Comparison of ENCODE assay signal across 28 cellular contexts in the genomic region with DNA sequence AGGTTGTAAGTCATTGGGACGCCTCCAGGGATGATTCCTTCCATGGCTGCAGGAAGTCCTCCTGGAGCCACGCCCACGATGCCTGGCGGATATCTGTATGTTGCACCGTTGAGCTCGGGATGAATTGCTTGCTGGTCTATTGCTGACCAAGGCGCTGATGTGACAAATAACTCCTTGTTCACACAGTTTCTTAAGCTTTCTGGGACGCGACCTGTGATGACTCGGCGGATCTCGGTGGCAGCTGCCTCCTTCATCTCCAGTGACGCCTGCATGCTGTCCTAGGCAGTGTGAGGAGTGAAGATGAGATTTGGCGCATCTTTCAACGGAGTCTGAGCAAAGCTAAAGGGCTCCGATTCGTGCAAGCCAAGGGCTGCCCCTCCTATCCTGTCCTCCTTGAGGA.
"Had no signal": no experiment of that assay in that cellular context is flagged by ENCODE, and none has a peak within 500 bp of the region (broad histone marks: within the 10 kb centered on the region; RNA-seq: fewer than 3 reads in every experiment).

No MANE protein-coding gene starts in this region.

- H3K4me3 Mint-ChIP-seq: activated CD4-positive, alpha-beta memory T cell treated with anti-CD3 and anti-CD28 coated beads for 36 hours; activated CD4-positive, alpha-beta T cell treated with anti-CD3 and anti-CD28 coated beads for 36 hours; activated CD4-positive, alpha-beta T cell treated with anti-CD3 and anti-CD28 coated beads, Interleukin-2, amount 10 ng/mL, durations not matched to agents 24 days and 14 days; activated CD8-positive, alpha-beta memory T cell treated with anti-CD3 and anti-CD28 coated beads, Interleukin-2, amount 10 ng/mL, durations not matched to agents 7 days and 5 days; activated CD8-positive, alpha-beta T cell treated with anti-CD3 and anti-CD28 coated beads, Interleukin-2, amount 10 ng/mL, durations not matched to agents 7 days and 5 days; activated naive CD8-positive, alpha-beta T cell treated with anti-CD3 and anti-CD28 coated beads, Interleukin-2, amount 10 ng/mL, durations not matched to agents 7 days and 5 days; activated T-helper 17 cell treated with anti-CD3 and anti-CD28 coated beads, Interleukin-2, amount 50 U/mL, for 72 hours; brain had no signal

- H3K27me3 ChIP-seq: ascending aorta, colonic mucosa, esophagus squamous epithelium, gastroesophageal sphincter, heart right ventricle, hepatocyte had no signal

- H3K36me3 ChIP-seq: ascending aorta, colonic mucosa, esophagus squamous epithelium, gastroesophageal sphincter, heart right ventricle had no signal

- H3K79me2 ChIP-seq: hepatocyte had no signal

- H3K36me3 Mint-ChIP-seq: activated naive CD8-positive, alpha-beta T cell treated with anti-CD3 and anti-CD28 coated beads, Interleukin-2, amount 10 ng/mL, durations not matched to agents 7 days and 5 days had no signal

- H3K9me3 ChIP-seq: colonic mucosa had no signal

- H2AFZ ChIP-seq: hepatocyte had no signal

- H3K4me2 ChIP-seq: hepatocyte had no signal

- H3K4me1 Mint-ChIP-seq: activated CD4-positive, alpha-beta T cell treated with anti-CD3 and anti-CD28 coated beads for 36 hours; activated CD4-positive, alpha-beta T cell treated with anti-CD3 and anti-CD28 coated beads, Interleukin-2, amount 10 ng/mL, durations not matched to agents 24 days and 14 days; activated CD8-positive, alpha-beta memory T cell treated with anti-CD3 and anti-CD28 coated beads, Interleukin-2, amount 10 ng/mL, durations not matched to agents 7 days and 5 days; activated naive CD8-positive, alpha-beta T cell treated with anti-CD3 and anti-CD28 coated beads, Interleukin-2, amount 10 ng/mL, durations not matched to agents 7 days and 5 days; activated T-helper 17 cell treated with anti-CD3 and anti-CD28 coated beads, Interleukin-2, amount 50 U/mL, for 72 hours; brain had no signal

- DNase-seq: activated CD4-positive, alpha-beta memory T cell treated with anti-CD3 and anti-CD28 coated beads for 36 hours; activated CD4-positive, alpha-beta T cell treated with anti-CD3 and anti-CD28 coated beads for 36 hours; activated CD4-positive, alpha-beta T cell treated with anti-CD3 and anti-CD28 coated beads, Interleukin-2, amount 10 ng/mL, durations not matched to agents 24 days and 14 days; activated CD4-positive, CD25-positive, alpha-beta regulatory T cell; activated CD4-positive, CD25-positive, alpha-beta regulatory T cell treated with anti-CD3 and anti-CD28 coated beads, Interleukin-2, amount 50 U/mL, for 72 hours; activated CD8-positive, alpha-beta memory T cell treated with anti-CD3 and anti-CD28 coated beads, Interleukin-2, amount 10 ng/mL, durations not matched to agents 7 days and 5 days; activated CD8-positive, alpha-beta memory T cell treated with anti-CD3 and anti-CD28 coated beads, Interleukin-2, amount 50 U/mL, for 4 hours; activated CD8-positive, alpha-beta T cell treated with anti-CD3 and anti-CD28 coated beads, Interleukin-2, amount 10 ng/mL, durations not matched to agents 7 days and 5 days; activated effector memory CD4-positive, alpha-beta T cell treated with Interleukin-2 at 50 U/mL for 16 hours; activated gamma-delta T cell treated with Interleukin-2 at 50 U/mL for 16 hours; activated naive CD4-positive, alpha-beta T cell treated with Interleukin-2 at 50 U/mL for 16 hours; activated naive CD8-positive, alpha-beta T cell treated with anti-CD3 and anti-CD28 coated beads, Interleukin-2, amount 10 ng/mL, durations not matched to agents 7 days and 5 days; activated T-cell treated with anti-CD3 and anti-CD28 coated beads, Interleukin-2, amount 50 U/mL, for 1 hour; colonic mucosa; effector CD8-positive, alpha-beta T cell; esophagus squamous epithelium; foreskin melanocyte; heart right ventricle; T-helper 2 cell had no signal

- FAIRE-seq: endometrium, endothelial cell of umbilical vein had no signal

- H3K27ac ChIP-seq: ascending aorta, colonic mucosa, epithelial cell of prostate, esophagus squamous epithelium, gastroesophageal sphincter, heart right ventricle, hepatocyte had no signal

- ATAC-seq: activated CD4-positive, alpha-beta T cell treated with anti-CD3 and anti-CD28 coated beads for 36 hours; activated CD8-positive, alpha-beta memory T cell treated with anti-CD3 and anti-CD28 coated beads, Interleukin-2, amount 10 ng/mL, durations not matched to agents 7 days and 5 days; activated CD8-positive, alpha-beta T cell treated with anti-CD3 and anti-CD28 coated beads, Interleukin-2, amount 10 ng/mL, durations not matched to agents 7 days and 5 days; activated naive CD4-positive, alpha-beta T cell treated with anti-CD3 and anti-CD28 coated beads, Interleukin-2, amount 50 U/mL, for 72 hours; activated T-helper 17 cell treated with anti-CD3 and anti-CD28 coated beads, Interleukin-2, amount 50 U/mL, for 72 hours; gastroesophageal sphincter; heart right ventricle had no signal

- H3K4me1 ChIP-seq: ascending aorta, colonic mucosa, esophagus squamous epithelium, gastroesophageal sphincter, heart right ventricle had no signal

- H3K27ac Mint-ChIP-seq: activated CD4-positive, alpha-beta memory T cell treated with anti-CD3 and anti-CD28 coated beads for 36 hours; activated CD4-positive, alpha-beta T cell treated with anti-CD3 and anti-CD28 coated beads for 36 hours; activated CD4-positive, alpha-beta T cell treated with anti-CD3 and anti-CD28 coated beads, Interleukin-2, amount 10 ng/mL, durations not matched to agents 24 days and 14 days; activated CD8-positive, alpha-beta memory T cell treated with anti-CD3 and anti-CD28 coated beads, Interleukin-2, amount 10 ng/mL, durations not matched to agents 7 days and 5 days; activated CD8-positive, alpha-beta T cell treated with anti-CD3 and anti-CD28 coated beads, Interleukin-2, amount 10 ng/mL, durations not matched to agents 7 days and 5 days; activated naive CD8-positive, alpha-beta T cell treated with anti-CD3 and anti-CD28 coated beads, Interleukin-2, amount 10 ng/mL, durations not matched to agents 7 days and 5 days; activated T-helper 17 cell treated with anti-CD3 and anti-CD28 coated beads, Interleukin-2, amount 50 U/mL, for 72 hours; brain had no signal

- H3K4me3 ChIP-seq: ascending aorta, colonic mucosa, esophagus squamous epithelium, gastroesophageal sphincter, heart right ventricle, hepatocyte had no signal

- H3K27me3 Mint-ChIP-seq: activated CD4-positive, alpha-beta memory T cell treated with anti-CD3 and anti-CD28 coated beads for 36 hours; activated CD4-positive, alpha-beta T cell treated with anti-CD3 and anti-CD28 coated beads for 36 hours; activated CD4-positive, alpha-beta T cell treated with anti-CD3 and anti-CD28 coated beads, Interleukin-2, amount 10 ng/mL, durations not matched to agents 24 days and 14 days; activated CD8-positive, alpha-beta memory T cell treated with anti-CD3 and anti-CD28 coated beads, Interleukin-2, amount 10 ng/mL, durations not matched to agents 7 days and 5 days; activated naive CD8-positive, alpha-beta T cell treated with anti-CD3 and anti-CD28 coated beads, Interleukin-2, amount 10 ng/mL, durations not matched to agents 7 days and 5 days; activated T-helper 17 cell treated with anti-CD3 and anti-CD28 coated beads, Interleukin-2, amount 50 U/mL, for 72 hours had no signal
